ENCODE assay signal across 1 cellular context in genomic region chr10:5996696-5997095, GRCh38.
A peak's percentile ranks its signal among the peaks of the same experiment; 100 is the strongest.
TF ChIP-seq lines count a peak whose summit lies in the region.

No MANE protein-coding gene starts in this region.

TF ChIP-seq in H1, 55 proteins besides CTCF, POLR2A, EP300 and RAD21 (continued from another document):
- TF ChIP-seq CEBPB (IDR thresholded peaks at IDR 0.05; ENCODE audit: low read depth, low read length): peak; percentile 92
